Comparison of ENCODE assay signal across 23 cellular contexts in genomic region chr18:71707985-71708500, GRCh38.
DNase-seq lines count a peak whose midpoint lies in the region; ATAC-seq and TF ChIP-seq lines count a peak whose summit lies in the region.
"Had no signal": no experiment of that assay in that cellular context is flagged by ENCODE, and none has a peak within 500 bp of the region (broad histone marks: within the 10 kb centered on the region; RNA-seq: fewer than 3 reads in every experiment).

No MANE protein-coding gene starts in this region.

- H3K36me3 ChIP-seq in OCI-LY3 (replicated peaks; ENCODE audit: low read depth, low read length) (peaks cover 52% of the 10 kb centered on the region), endodermal cell (ENCODE audit: control insufficient read depth, insufficient read depth, low read length) (no peaks in the 10 kb centered on the region), mesenchymal stem cell (ENCODE audit: control insufficient read depth in 1 of 2, insufficient read depth in 2 of 2, low read depth in 1 of 2, low read length in 2 of 2) (no peaks in the 10 kb centered on the region)
- no peaks in the 10 kb centered on the region for H3K36me3 ChIP-seq in CD8-positive, alpha-beta T cell (ENCODE audit: insufficient read depth, low read length)
- H3K36me3 ChIP-seq: BE2C, MG63, SJSA1 had no signal

- H3K4me3 ChIP-seq in OCI-LY3 (ENCODE audit: low read length): peak overlapping the region; percentile 36
- H3K4me3 ChIP-seq in endodermal cell (ENCODE audit: low read length): peak overlapping the region; percentile 21
- H3K4me3 ChIP-seq in mesenchymal stem cell (ENCODE audit: insufficient read depth in 1 of 2, low read depth in 1 of 2, low read length in 2 of 2): no peak overlapping the region
- no peak overlapping the region for H3K4me3 ChIP-seq in CD8-positive, alpha-beta T cell (ENCODE audit: low read depth, low read length)
- H3K4me3 ChIP-seq: GM23338, MG63, SJSA1 had no signal

- H3K4ac ChIP-seq in mesenchymal stem cell (ENCODE audit: low read depth in 1 of 2, low read length in 2 of 2): no peak overlapping the region

- CTCF ChIA-PET in activated naive CD4-positive, alpha-beta T cell treated with anti-CD3 and anti-CD28 coated beads for 36 hours (lab: Charles Lee): no interaction called here
- CTCF ChIA-PET in CD8-positive, alpha-beta T cell (lab: Charles Lee): no interaction called here

- intact Hi-C loops in activated naive CD4-positive, alpha-beta T cell treated with anti-CD3 and anti-CD28 coated beads for 36 hours (cut with micrococcal nuclease): no loop called here
- intact Hi-C loops in CD8-positive, alpha-beta T cell (cut with DNase I, micrococcal nuclease): no loop called here

- H2AFZ ChIP-seq in OCI-LY3 (ENCODE audit: low read depth, low read length) (0 out of 2 replicates have a peak overlapping the region, but pooled peaks have one; percentile 6), mesenchymal stem cell (ENCODE audit: low read depth, low read length) (peak overlapping the region; percentile 27)
- H2AFZ ChIP-seq: GM23338 had no signal

- no peak overlapping the region for H3K14ac ChIP-seq in mesenchymal stem cell (ENCODE audit: low read length in 2 of 2)

- no peaks in the 10 kb centered on the region for H3K79me1 ChIP-seq in mesenchymal stem cell (replicated peaks; ENCODE audit: low read length, poor library complexity, severe bottlenecking)

- H3K36me3 Mint-ChIP-seq in endodermal cell (ENCODE audit: low read depth): no peaks in the 10 kb centered on the region
- no peaks in the 10 kb centered on the region for H3K36me3 Mint-ChIP-seq in activated naive CD4-positive, alpha-beta T cell treated with anti-CD3 and anti-CD28 coated beads for 36 hours (ENCODE audit: low read depth)
- no peaks in the 10 kb centered on the region for H3K36me3 Mint-ChIP-seq in CD8-positive, alpha-beta T cell
- H3K36me3 Mint-ChIP-seq: CD4-positive, CD25-positive, alpha-beta regulatory T cell had no signal

- H3K9me3 Mint-ChIP-seq in endodermal cell: no peaks in the 10 kb centered on the region
- H3K9me3 Mint-ChIP-seq in activated naive CD4-positive, alpha-beta T cell treated with anti-CD3 and anti-CD28 coated beads for 36 hours: no peaks in the 10 kb centered on the region
- no peaks in the 10 kb centered on the region for H3K9me3 Mint-ChIP-seq in CD8-positive, alpha-beta T cell

- H3K4me2 ChIP-seq in OCI-LY3 (ENCODE audit: low read length): peak overlapping the region; percentile 63
- no peak overlapping the region for H3K4me2 ChIP-seq in mesenchymal stem cell (ENCODE audit: low read length, poor library complexity, severe bottlenecking)
- H3K4me2 ChIP-seq: GM23338 had no signal

- H2AK5ac ChIP-seq in mesenchymal stem cell (ENCODE audit: low read length, severe bottlenecking): no peak overlapping the region

- peak overlapping the region; percentile 41; the same call in 1 of the 2 replicates for H3K9ac ChIP-seq in OCI-LY3 (ENCODE audit: low read length)
- no peak overlapping the region for H3K9ac ChIP-seq in endodermal cell (ENCODE audit: extremely low read depth, low read length, poor library complexity, severe bottlenecking)
- H3K9ac ChIP-seq in mesenchymal stem cell (ENCODE audit: low read length): no peak overlapping the region

- POLR2A ChIA-PET in CD8-positive, alpha-beta T cell (lab: Charles Lee): no interaction called here

- H2BK120ac ChIP-seq in mesenchymal stem cell (ENCODE audit: low read depth, low read length): no peak overlapping the region

- ATAC-seq in GM18868 (IDR thresholded peaks at IDR 0.05; ENCODE audit: unreplicated experiment): peak; percentile 58
- no peak for ATAC-seq in HG02678 (IDR thresholded peaks at IDR 0.05; ENCODE audit: unreplicated experiment)
- ATAC-seq in CD8-positive, alpha-beta T cell: no peak
- ATAC-seq: GM23338, Panc1 had no signal

- H3K27me3 Mint-ChIP-seq in endodermal cell (ENCODE audit: insufficient read depth): peaks cover 2% of the 10 kb centered on the region
- no peaks in the 10 kb centered on the region for H3K27me3 Mint-ChIP-seq in activated naive CD4-positive, alpha-beta T cell treated with anti-CD3 and anti-CD28 coated beads for 36 hours (ENCODE audit: low read depth)
- no peaks in the 10 kb centered on the region for H3K27me3 Mint-ChIP-seq in CD8-positive, alpha-beta T cell (ENCODE audit: low read depth)

- WGBS in endodermal cell (ENCODE audit: insufficient coverage in 1 of 2, insufficient read length in 1 of 2), 2 experiments: 75% methylated on average over 1 of the region's 1 CpG; no CpG with 5 or more reads in 1 of the 2 experiments
- 60% methylated on average over 1 of the region's 1 CpG for WGBS in mesenchymal stem cell

- no peaks in the 10 kb centered on the region for H3K79me2 ChIP-seq in OCI-LY3 (ENCODE audit: low read length)

- H3K9me3 ChIP-seq in OCI-LY3 (ENCODE audit: insufficient read depth, low read length) (peaks cover 40% of the 10 kb centered on the region; the same call in 1 of the 2 replicates), endodermal cell (ENCODE audit: control insufficient read depth, low read length) (peaks cover 54% of the 10 kb centered on the region), mesenchymal stem cell (ENCODE audit: control insufficient read depth, low read length) (no peaks in the 10 kb centered on the region)
- H3K9me3 ChIP-seq in CD8-positive, alpha-beta T cell (ENCODE audit: low read length): no peaks in the 10 kb centered on the region
- H3K9me3 ChIP-seq: BE2C, Caco-2, MG63, SJSA1 had no signal

- H4K8ac ChIP-seq in mesenchymal stem cell (ENCODE audit: low read length): no peak overlapping the region

- TF ChIP-seq CTCF in OCI-LY3 (IDR thresholded peaks at IDR 0.05; ENCODE audit: low read depth, low read length) (no peak), endodermal cell (conservative IDR thresholded peaks at IDR 0.05) (no peak)
- no peak for TF ChIP-seq CTCF in CD8-positive, alpha-beta T cell (IDR thresholded peaks at IDR 0.05)

- H3K27ac Mint-ChIP-seq in endodermal cell: no peak overlapping the region
- H3K27ac Mint-ChIP-seq in activated naive CD4-positive, alpha-beta T cell treated with anti-CD3 and anti-CD28 coated beads for 36 hours: no peak overlapping the region
- no peak overlapping the region for H3K27ac Mint-ChIP-seq in CD8-positive, alpha-beta T cell
- H3K27ac Mint-ChIP-seq: GM23338 had no signal

- H2BK12ac ChIP-seq in mesenchymal stem cell (ENCODE audit: low read length in 2 of 2): no peak overlapping the region

- no peak overlapping the region for H3K18ac ChIP-seq in mesenchymal stem cell (ENCODE audit: low read depth in 1 of 2, low read length in 2 of 2)

- H3K4me1 ChIP-seq in OCI-LY3 (ENCODE audit: low read length): peaks cover 37% of the 10 kb centered on the region
- H3K4me1 ChIP-seq in endodermal cell (ENCODE audit: control insufficient read depth, insufficient read depth, low read length): no peaks in the 10 kb centered on the region
- no peaks in the 10 kb centered on the region for H3K4me1 ChIP-seq in mesenchymal stem cell (ENCODE audit: control insufficient read depth, insufficient read depth, low read depth, low read length)
- no peaks in the 10 kb centered on the region for H3K4me1 ChIP-seq in CD8-positive, alpha-beta T cell (ENCODE audit: insufficient read depth, low read length)
- H3K4me1 ChIP-seq: BE2C, Caco-2, SJSA1 had no signal

- no peak overlapping the region for H2BK5ac ChIP-seq in mesenchymal stem cell (ENCODE audit: low read depth, low read length, poor library complexity, severe bottlenecking)

- DNase-seq in endodermal cell: no peak
- no peak for DNase-seq in mesenchymal stem cell
- no peak for DNase-seq in KBM-7
- DNase-seq in activated naive CD4-positive, alpha-beta T cell treated with anti-CD3 and anti-CD28 coated beads for 36 hours: no peak
- DNase-seq in CD8-positive, alpha-beta T cell: no peak
- DNase-seq: BE2C; Caco-2; CD4-positive, CD25-positive, alpha-beta regulatory T cell; DMS153; GF-D8; HCEC 1CT; MG63; NCI-H1048; NCI-H1436; NCI-H1930; NCI-H345; NCI-H524 treated with DMSO at 0.1 percent for 48 hours had no signal

- peaks cover 13% of the 10 kb centered on the region for H3K4me1 Mint-ChIP-seq in endodermal cell
- no peaks in the 10 kb centered on the region for H3K4me1 Mint-ChIP-seq in activated naive CD4-positive, alpha-beta T cell treated with anti-CD3 and anti-CD28 coated beads for 36 hours (ENCODE audit: low read depth)
- no peaks in the 10 kb centered on the region for H3K4me1 Mint-ChIP-seq in CD8-positive, alpha-beta T cell (ENCODE audit: low read depth)
- H3K4me1 Mint-ChIP-seq: CD4-positive, CD25-positive, alpha-beta regulatory T cell; GM23338 had no signal

- H3K27me3 ChIP-seq in OCI-LY3 (ENCODE audit: low read depth, low read length): no peaks in the 10 kb centered on the region
- no peaks in the 10 kb centered on the region for H3K27me3 ChIP-seq in endodermal cell (ENCODE audit: control insufficient read depth, insufficient read depth, low read length, poor library complexity, severe bottlenecking)
- no peaks in the 10 kb centered on the region for H3K27me3 ChIP-seq in mesenchymal stem cell (ENCODE audit: control insufficient read depth in 1 of 2, insufficient read depth in 1 of 2, low read length in 2 of 2)
- no peaks in the 10 kb centered on the region for H3K27me3 ChIP-seq in CD8-positive, alpha-beta T cell (ENCODE audit: insufficient read depth, low read length)
- H3K27me3 ChIP-seq: BE2C, MG63, SJSA1 had no signal

- no peak overlapping the region for H3K23ac ChIP-seq in mesenchymal stem cell (ENCODE audit: low read length in 2 of 2)

- H3K27ac ChIP-seq in OCI-LY3 (ENCODE audit: low read length): peak overlapping the region; percentile 90
- no peak overlapping the region for H3K27ac ChIP-seq in endodermal cell (ENCODE audit: low read depth, low read length)
- no peak overlapping the region for H3K27ac ChIP-seq in mesenchymal stem cell (ENCODE audit: low read length, poor library complexity, severe bottlenecking)
- H3K27ac ChIP-seq in CD8-positive, alpha-beta T cell (ENCODE audit: low read depth, low read length): no peak overlapping the region
- H3K27ac ChIP-seq: SJSA1 had no signal

- in situ Hi-C loops in KBM-7 (cut with MboI; ENCODE audit: low pct_unique_long_range_greater_than_20kb, low sequenced_read_pairs): no loop called here

- H4K20me1 ChIP-seq in OCI-LY3 (ENCODE audit: insufficient read depth, low read length): no peaks in the 10 kb centered on the region

- H2BK15ac ChIP-seq in mesenchymal stem cell (ENCODE audit: low read depth, poor library complexity, severe bottlenecking): no peak overlapping the region

- no peak overlapping the region for H3K4me3 Mint-ChIP-seq in endodermal cell
- no peak overlapping the region for H3K4me3 Mint-ChIP-seq in activated naive CD4-positive, alpha-beta T cell treated with anti-CD3 and anti-CD28 coated beads for 36 hours
- no peak overlapping the region for H3K4me3 Mint-ChIP-seq in CD8-positive, alpha-beta T cell
- H3K4me3 Mint-ChIP-seq: CD4-positive, CD25-positive, alpha-beta regulatory T cell; GM23338 had no signal

- no peak overlapping the region for H4K91ac ChIP-seq in mesenchymal stem cell (ENCODE audit: low read length)

Comparison
In these comparisons a context has a peak if more than half of its experiments do, and no peak if none do; other contexts are left out.
1. H3K4me3 ChIP-seq: peak in OCI-LY3 (single experiment) and endodermal cell (single experiment); none in mesenchymal stem cell (0 of 2) and CD8-positive, alpha-beta T cell (single experiment).